In the genomic region with DNA sequence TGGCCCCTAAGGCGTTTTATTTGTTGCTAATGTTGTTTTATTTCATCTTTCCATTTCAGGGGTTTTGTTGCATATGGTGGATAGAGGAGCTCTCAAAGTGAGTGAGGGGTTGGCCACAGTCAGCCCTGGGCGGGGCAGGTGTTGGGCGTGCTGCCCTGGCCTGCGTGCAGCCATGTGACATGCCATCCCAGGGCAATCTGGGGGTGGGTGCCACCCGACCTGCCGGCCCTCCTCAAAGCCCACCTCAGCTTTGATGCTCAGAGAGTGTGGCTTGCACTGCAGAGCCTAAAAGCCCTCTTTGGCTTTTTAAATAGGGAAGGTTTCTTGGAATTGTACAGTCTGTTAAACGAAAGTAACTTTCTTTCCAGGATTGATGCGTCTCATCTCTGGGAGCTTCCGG, we compare ENCODE assay signal across 24 cellular contexts. TPM values are rescaled to one million over a fixed set of nuclear protein-coding genes. Genes with fewer than 3 reads are reported as not detected.
DNase-seq lines count a peak whose midpoint lies in the region; ATAC-seq and TF ChIP-seq lines count a peak whose summit lies in the region.
"Had no signal": no experiment of that assay in that cellular context is flagged by ENCODE, and none has a peak within 500 bp of the region (broad histone marks: within the 10 kb centered on the region; RNA-seq: fewer than 3 reads in every experiment).

No MANE protein-coding gene starts in this region.

- peaks cover 20% of the 10 kb centered on the region for H3K36me3 Mint-ChIP-seq in activated naive CD4-positive, alpha-beta T cell treated with anti-CD3 and anti-CD28 coated beads, Interleukin-2, amount 10 ng/mL, durations not matched to agents 7 days and 5 days
- H3K36me3 Mint-ChIP-seq in effector memory CD8-positive, alpha-beta T cell (ENCODE audit: insufficient read depth) = peaks cover 24% of the 10 kb centered on the region
- peaks cover 0 to 18% (median 5%) of the 10 kb centered on the region in 5 donors for H3K36me3 Mint-ChIP-seq in naive thymus-derived CD4-positive, alpha-beta T cell

- H3K27me3 ChIP-seq in naive thymus-derived CD4-positive, alpha-beta T cell (ENCODE audit: control insufficient read depth in 2 of 2, insufficient read depth in 2 of 2, low read length in 2 of 2) = no peaks in the 10 kb centered on the region
- H3K27me3 ChIP-seq in stomach smooth muscle (ENCODE audit: control insufficient read depth in 1 of 2, insufficient read depth in 2 of 2, low read length in 2 of 2) (no peaks in the 10 kb centered on the region), WERI-Rb-1 (ENCODE audit: insufficient read depth, low read depth, severe bottlenecking) (no peaks in the 10 kb centered on the region)
- H3K27me3 ChIP-seq: MG63, SJCRH30 had no signal

- no peak overlapping the region for H3K27ac ChIP-seq in naive thymus-derived CD4-positive, alpha-beta T cell (ENCODE audit: low read depth, low read length)
- peak overlapping the region; percentile 3 for H3K27ac ChIP-seq in stomach smooth muscle (ENCODE audit: low read length)
- H3K27ac ChIP-seq in WERI-Rb-1 = no peak overlapping the region
- H3K27ac ChIP-seq: PC-9, SJCRH30 had no signal

- TF ChIP-seq CTCF in WERI-Rb-1 (IDR thresholded peaks at IDR 0.05; ENCODE audit: low read depth, low read length) = no peak

- H3K36me3 ChIP-seq in naive thymus-derived CD4-positive, alpha-beta T cell (ENCODE audit: control insufficient read depth in 2 of 3, insufficient read depth in 3 of 3, low read length in 3 of 3) = peaks cover 0 to 3% (median 0%) of the 10 kb centered on the region in 3 experiments
- H3K36me3 ChIP-seq in stomach smooth muscle (ENCODE audit: control insufficient read depth in 2 of 2, insufficient read depth in 2 of 2, low read length in 2 of 2) (peaks cover 0 to 3% of the 10 kb centered on the region in 2 donors), WERI-Rb-1 (no peaks in the 10 kb centered on the region)
- H3K36me3 ChIP-seq: MG63, SJCRH30 had no signal

- peaks cover 37% of the 10 kb centered on the region for H3K4me1 Mint-ChIP-seq in activated naive CD4-positive, alpha-beta T cell treated with anti-CD3 and anti-CD28 coated beads, Interleukin-2, amount 10 ng/mL, durations not matched to agents 7 days and 5 days
- peaks cover 31 to 61% of the 10 kb centered on the region in 2 donors for H3K4me1 Mint-ChIP-seq in effector memory CD8-positive, alpha-beta T cell (ENCODE audit: low read depth in 2 of 2)
- H3K4me1 Mint-ChIP-seq in naive thymus-derived CD4-positive, alpha-beta T cell = peaks cover 18 to 89% (median 72%) of the 10 kb centered on the region in 7 donors

- no peak for TF ChIP-seq POLR2A in GM18505 (IDR thresholded peaks at IDR 0.05; ENCODE audit: borderline replicate concordance, extremely low read depth, insufficient read depth, insufficient read length)

- no peaks in the 10 kb centered on the region for H3K9me3 Mint-ChIP-seq in activated naive CD4-positive, alpha-beta T cell treated with anti-CD3 and anti-CD28 coated beads, Interleukin-2, amount 10 ng/mL, durations not matched to agents 7 days and 5 days
- H3K9me3 Mint-ChIP-seq in effector memory CD8-positive, alpha-beta T cell = no peaks in the 10 kb centered on the region
- no peaks in the 10 kb centered on the region for H3K9me3 Mint-ChIP-seq in naive thymus-derived CD4-positive, alpha-beta T cell

- H3K4me1 ChIP-seq in naive thymus-derived CD4-positive, alpha-beta T cell (ENCODE audit: control insufficient read depth in 2 of 2, insufficient read depth in 2 of 2, low read length in 2 of 2) = peaks cover 0 to 16% of the 10 kb centered on the region in 2 donors
- H3K4me1 ChIP-seq in stomach smooth muscle (ENCODE audit: control insufficient read depth, insufficient read depth, low read length) = peaks cover 61% of the 10 kb centered on the region
- H3K4me1 ChIP-seq: SJCRH30 had no signal

- POLR2A ChIA-PET in naive thymus-derived CD4-positive, alpha-beta T cell (lab: Charles Lee) = interaction anchor here (0.6 to 2.3 kb wide), 6 partner anchors 11 to 178 kb away, joined by 3 to 13 read pairs (median 3); partner anchors contain the start of genes PTGR3 and TSHZ1

- H3K9me3 ChIP-seq in naive thymus-derived CD4-positive, alpha-beta T cell (ENCODE audit: control insufficient read depth in 2 of 3, low read length in 3 of 3) = no peaks in the 10 kb centered on the region
- no peaks in the 10 kb centered on the region for H3K9me3 ChIP-seq in stomach smooth muscle (ENCODE audit: control insufficient read depth in 2 of 2, low read length in 2 of 2)
- no peaks in the 10 kb centered on the region for H3K9me3 ChIP-seq in WERI-Rb-1 (ENCODE audit: severe bottlenecking)
- H3K9me3 ChIP-seq: Caco-2, MG63, SJCRH30 had no signal

- ATAC-seq in effector memory CD8-positive, alpha-beta T cell (replicated peaks) = no peak
- no peak for ATAC-seq in naive thymus-derived CD4-positive, alpha-beta T cell
- ATAC-seq in HG03135 (IDR thresholded peaks at IDR 0.05; ENCODE audit: unreplicated experiment) (no peak), GM18505 (IDR thresholded peaks at IDR 0.05; ENCODE audit: unreplicated experiment) (no peak)
- ATAC-seq: Right ventricle myocardium inferior had no signal

- intact Hi-C loops in naive thymus-derived CD4-positive, alpha-beta T cell (cut with micrococcal nuclease) = no loop called here

- H3K27ac Mint-ChIP-seq in activated naive CD4-positive, alpha-beta T cell treated with anti-CD3 and anti-CD28 coated beads, Interleukin-2, amount 10 ng/mL, durations not matched to agents 7 days and 5 days = peak overlapping the region; percentile 55
- peak overlapping the region; percentile 10 to 12 for H3K27ac Mint-ChIP-seq in effector memory CD8-positive, alpha-beta T cell
- peak overlapping the region in 6 of 9 donors; percentile 28 to 65 (median 52) for H3K27ac Mint-ChIP-seq in naive thymus-derived CD4-positive, alpha-beta T cell

- no peaks in the 10 kb centered on the region for H3K27me3 Mint-ChIP-seq in activated naive CD4-positive, alpha-beta T cell treated with anti-CD3 and anti-CD28 coated beads, Interleukin-2, amount 10 ng/mL, durations not matched to agents 7 days and 5 days
- no peaks in the 10 kb centered on the region for H3K27me3 Mint-ChIP-seq in effector memory CD8-positive, alpha-beta T cell
- no peaks in the 10 kb centered on the region for H3K27me3 Mint-ChIP-seq in naive thymus-derived CD4-positive, alpha-beta T cell

- no peak for DNase-seq in activated naive CD4-positive, alpha-beta T cell treated with anti-CD3 and anti-CD28 coated beads, Interleukin-2, amount 10 ng/mL, durations not matched to agents 7 days and 5 days
- DNase-seq in activated naive CD4-positive, alpha-beta T cell treated with Interleukin-2 at 50 U/mL for 16 hours = no peak
- no peak for DNase-seq in effector memory CD8-positive, alpha-beta T cell
- no peak for DNase-seq in naive thymus-derived CD4-positive, alpha-beta T cell
- no peak for DNase-seq in WERI-Rb-1
- DNase-seq: 8988T, ACHN, Caco-2, DMS 273 treated with DMSO at 0.1 percent for 48 hours, DMS79, GF-D8, HCEC 1CT, IMR-90, KG1, MG63, NCI-H2029 treated with DMSO at 0.1 percent for 48 hours, NCI-H446 treated with DMSO at 0.1 percent for 48 hours, NCI-H526 treated with DMSO at 0.1 percent for 48 hours, PC-9, SJCRH30 had no signal

- no peak overlapping the region for H3K4me3 Mint-ChIP-seq in activated naive CD4-positive, alpha-beta T cell treated with anti-CD3 and anti-CD28 coated beads, Interleukin-2, amount 10 ng/mL, durations not matched to agents 7 days and 5 days
- H3K4me3 Mint-ChIP-seq in effector memory CD8-positive, alpha-beta T cell = peak overlapping the region in 1 of 2 donors; percentile 45
- H3K4me3 Mint-ChIP-seq in naive thymus-derived CD4-positive, alpha-beta T cell = peak overlapping the region in 3 of 10 donors; percentile 20 to 81 (median 54)

- H3K4me3 ChIP-seq in naive thymus-derived CD4-positive, alpha-beta T cell (ENCODE audit: low read length) = no peak overlapping the region
- H3K4me3 ChIP-seq in stomach smooth muscle (ENCODE audit: low read length in 2 of 2) (no peak overlapping the region), WERI-Rb-1 (ENCODE audit: low read depth, low read length) (no peak overlapping the region)
- H3K4me3 ChIP-seq: MG63, PC-9, SJCRH30 had no signal

- CTCF ChIA-PET in activated naive CD4-positive, alpha-beta T cell treated with anti-CD3 and anti-CD28 coated beads, Interleukin-2, amount 10 ng/mL, durations not matched to agents 7 days and 5 days (lab: Charles Lee) = interaction anchor here (1.3 kb wide), 1 partner anchor 13 kb away, joined by 3 read pairs; no protein-coding TSS in a partner anchor
- CTCF ChIA-PET in naive thymus-derived CD4-positive, alpha-beta T cell (lab: Charles Lee) = interaction anchor here (2.4 kb wide), 1 partner anchor 15 kb away, joined by 9 read pairs; no protein-coding TSS in a partner anchor

- H3K9ac ChIP-seq in stomach smooth muscle (ENCODE audit: low read length in 2 of 2) = no peak overlapping the region

RNA-seq across cellular contexts. Expression of gene TSHZ1, which starts 18.4 kb away (rescaled TPM):
- 10 to 100 TPM; 17.9 to 33.5 (median 25.7) TPM for total RNA-seq in naive thymus-derived CD4-positive, alpha-beta T cell
- 1 to 10 TPM; 4.5 to 6.6 TPM for polyA plus RNA-seq in naive thymus-derived CD4-positive, alpha-beta T cell

RNA-seq across cellular contexts. Expression of gene PTGR3, which starts 20.0 kb away (rescaled TPM):
- 10 to 100 TPM; 25.1 to 59.1 (median 31.7) TPM for total RNA-seq in naive thymus-derived CD4-positive, alpha-beta T cell
- 10 to 100 TPM; 17.0 to 25.5 TPM for polyA plus RNA-seq in naive thymus-derived CD4-positive, alpha-beta T cell
